In genomic region chr1:111503585-111504060, GRCh38 we compare ENCODE assay signal across 14 cellular contexts. TPM values are rescaled to one million over a fixed set of nuclear protein-coding genes. Genes with fewer than 3 reads are reported as not detected.
DNase-seq lines count a peak whose midpoint lies in the region; ATAC-seq and TF ChIP-seq lines count a peak whose summit lies in the region.
"Had no signal": no experiment of that assay in that cellular context is flagged by ENCODE, and none has a peak within 500 bp of the region (broad histone marks: within the 10 kb centered on the region; RNA-seq: fewer than 3 reads in every experiment).

TSS of gene ADORA3 (minus strand) at chr1:111503633. CDS start at chr1:111503354, 279 bp downstream.
TSS of gene TMIGD3 (minus strand) at chr1:111503633. CDS start at chr1:111503354, 279 bp downstream.

- no peaks in the 10 kb centered on the region for H3K9me2 ChIP-seq in Karpas-422 (replicated peaks; ENCODE audit: insufficient read depth, low read length)

- H3K4me2 ChIP-seq in Karpas-422 (ENCODE audit: low read depth, low read length, poor library complexity, severe bottlenecking) (peak within 1 kb of the TSS; percentile 17), neuronal stem cell (ENCODE audit: insufficient read depth, low read length, poor library complexity, severe bottlenecking) (no peak within 1 kb of the TSS)

- H2AK5ac ChIP-seq in neuronal stem cell (ENCODE audit: low read depth, low read length): no peak within 1 kb of the TSS

- no peak within 1 kb of the TSS for H2BK12ac ChIP-seq in neuronal stem cell (ENCODE audit: low read length)

- peaks cover 0 to under 1% (median 0%) of the 10 kb centered on the region in 3 donors for H3K36me3 Mint-ChIP-seq in CD8-positive, alpha-beta memory T cell
- no peaks in the 10 kb centered on the region for H3K36me3 Mint-ChIP-seq in activated naive CD8-positive, alpha-beta T cell treated with anti-CD3 and anti-CD28 coated beads, Interleukin-2, amount 50 U/mL, for 24 hours (ENCODE audit: low read depth)
- H3K36me3 Mint-ChIP-seq: type B pancreatic cell had no signal

- no peak within 1 kb of the TSS for H2BK15ac ChIP-seq in neuronal stem cell (ENCODE audit: low read length)

- no peak within 1 kb of the TSS for H4K8ac ChIP-seq in neuronal stem cell (ENCODE audit: low read depth, low read length)

- no peaks in the 10 kb centered on the region for H3K9me3 ChIP-seq in CD8-positive, alpha-beta memory T cell (ENCODE audit: low read length)
- H3K9me3 ChIP-seq in Karpas-422 (ENCODE audit: low read length) (no peaks in the 10 kb centered on the region), neuronal stem cell (replicated peaks in 1 of 2; ENCODE audit: control insufficient read depth in 2 of 2, insufficient read depth in 1 of 2, low read depth in 1 of 2, low read length in 2 of 2) (no peaks in the 10 kb centered on the region), colonic mucosa (no peaks in the 10 kb centered on the region)

- CTCF ChIA-PET in CD8-positive, alpha-beta memory T cell (lab: Charles Lee): interaction anchor here (0.7 to 1.9 kb wide), 4 partner anchors 17 to 266 kb away, joined by 3 to 7 read pairs (median 4); no protein-coding TSS in a partner anchor

- WGBS in neuronal stem cell (ENCODE audit: extremely low coverage in 2 of 2, insufficient read length in 2 of 2, insufficient replicate concordance in 1 of 2), 2 donors: no CpG with 5 or more reads among the region's 4 CpGs

- H2AFZ ChIP-seq in Karpas-422 (ENCODE audit: low read length): peak within 1 kb of the TSS; percentile 73; the same call in 1 of the 2 replicates
- no peak within 1 kb of the TSS for H2AFZ ChIP-seq in neuronal stem cell (ENCODE audit: low read length)

- H3K27ac ChIP-seq in CD8-positive, alpha-beta memory T cell (ENCODE audit: low read depth, low read length): no peak within 1 kb of the TSS
- H3K27ac ChIP-seq in Karpas-422 (ENCODE audit: low read length) (0 out of 2 replicates have a peak within 1 kb of the TSS, but pooled peaks have one; percentile 27), neuronal stem cell (replicated peaks; ENCODE audit: low read length) (no peak within 1 kb of the TSS), colonic mucosa (no peak within 1 kb of the TSS)

- POLR2A ChIA-PET in CD8-positive, alpha-beta memory T cell (lab: Charles Lee): no interaction called here

- peak within 1 kb of the TSS; percentile 77 for H3K23ac ChIP-seq in neuronal stem cell (ENCODE audit: low read depth, low read length, poor library complexity)

- no peaks in the 10 kb centered on the region for H3K79me1 ChIP-seq in neuronal stem cell (ENCODE audit: low read depth, low read length)

- H3K27me3 ChIP-seq in CD8-positive, alpha-beta memory T cell (ENCODE audit: insufficient read depth, low read length, poor library complexity, severe bottlenecking): no peaks in the 10 kb centered on the region
- no peaks in the 10 kb centered on the region for H3K27me3 ChIP-seq in Karpas-422 (ENCODE audit: low read length)
- peaks cover 0 to 2% (median 2%) of the 10 kb centered on the region in 3 experiments for H3K27me3 ChIP-seq in neuronal stem cell (ENCODE audit: control insufficient read depth in 3 of 3, insufficient read depth in 3 of 3, low read depth in 1 of 3, low read length in 3 of 3)
- H3K27me3 ChIP-seq in colonic mucosa: no peaks in the 10 kb centered on the region

- H2BK120ac ChIP-seq in neuronal stem cell (ENCODE audit: low read depth, low read length): no peak within 1 kb of the TSS

- peak within 1 kb of the TSS in 6 of 7 donors; percentile 2 to 84 (median 23) for H3K4me3 Mint-ChIP-seq in CD8-positive, alpha-beta memory T cell
- no peak within 1 kb of the TSS for H3K4me3 Mint-ChIP-seq in activated naive CD8-positive, alpha-beta T cell treated with anti-CD3 and anti-CD28 coated beads, Interleukin-2, amount 50 U/mL, for 24 hours
- H3K4me3 Mint-ChIP-seq: type B pancreatic cell had no signal

- no peaks in the 10 kb centered on the region for H4K20me1 ChIP-seq in Karpas-422 (ENCODE audit: insufficient read depth, low read depth, low read length)

- no peak for DNase-seq in CD8-positive, alpha-beta memory T cell
- DNase-seq in Karpas-422 (peak; percentile 75), neuronal stem cell (ENCODE audit: low spot score) (no peak), colonic mucosa (no peak), glomerular visceral epithelial cell (ENCODE audit: extremely low spot score) (no peak), sciatic nerve (ENCODE audit: low spot score) (no peak)
- DNase-seq in activated naive CD8-positive, alpha-beta T cell treated with anti-CD3 and anti-CD28 coated beads, Interleukin-2, amount 50 U/mL, for 24 hours: no peak
- no peak for DNase-seq in effector CD4-positive, alpha-beta T cell
- DNase-seq: activated gamma-delta T cell treated with Interleukin-2 at 50 U/mL for 16 hours, left cardiac atrium, NCI-H1694 had no signal

- no peaks in the 10 kb centered on the region for H3K27me3 Mint-ChIP-seq in CD8-positive, alpha-beta memory T cell
- no peaks in the 10 kb centered on the region for H3K27me3 Mint-ChIP-seq in activated naive CD8-positive, alpha-beta T cell treated with anti-CD3 and anti-CD28 coated beads, Interleukin-2, amount 50 U/mL, for 24 hours

- H3K9me3 Mint-ChIP-seq in CD8-positive, alpha-beta memory T cell: no peaks in the 10 kb centered on the region
- peaks cover under 1% of the 10 kb centered on the region for H3K9me3 Mint-ChIP-seq in activated naive CD8-positive, alpha-beta T cell treated with anti-CD3 and anti-CD28 coated beads, Interleukin-2, amount 50 U/mL, for 24 hours
- H3K9me3 Mint-ChIP-seq: type B pancreatic cell had no signal

- H3K4me1 Mint-ChIP-seq in CD8-positive, alpha-beta memory T cell: peaks cover 57 to 70% (median 68%) of the 10 kb centered on the region in 3 donors
- H3K4me1 Mint-ChIP-seq in activated naive CD8-positive, alpha-beta T cell treated with anti-CD3 and anti-CD28 coated beads, Interleukin-2, amount 50 U/mL, for 24 hours: peaks cover 55% of the 10 kb centered on the region

- H3K4me1 ChIP-seq in CD8-positive, alpha-beta memory T cell (ENCODE audit: insufficient read depth, low read length): peaks cover 59% of the 10 kb centered on the region
- H3K4me1 ChIP-seq in Karpas-422 (ENCODE audit: low read length): peaks cover 54% of the 10 kb centered on the region
- peaks cover 3 to 12% of the 10 kb centered on the region in 2 donors for H3K4me1 ChIP-seq in neuronal stem cell (ENCODE audit: control insufficient read depth in 2 of 2, insufficient read depth in 1 of 2, low read depth in 1 of 2, low read length in 2 of 2)
- peaks cover 10% of the 10 kb centered on the region for H3K4me1 ChIP-seq in colonic mucosa

- H2BK5ac ChIP-seq in neuronal stem cell (ENCODE audit: low read length): no peak within 1 kb of the TSS

- H4K91ac ChIP-seq in neuronal stem cell (ENCODE audit: low read depth, low read length, poor library complexity): peak within 1 kb of the TSS; percentile 58

- TF ChIP-seq CTCF in colonic mucosa (IDR thresholded peaks at IDR 0.05): no peak

- H3K4me3 ChIP-seq in CD8-positive, alpha-beta memory T cell (ENCODE audit: low read length): no peak within 1 kb of the TSS
- H3K4me3 ChIP-seq in Karpas-422 (ENCODE audit: low read length) (no peak within 1 kb of the TSS), neuronal stem cell (ENCODE audit: low read length in 2 of 2) (no peak within 1 kb of the TSS), colonic mucosa (no peak within 1 kb of the TSS)

- H3K36me3 ChIP-seq in CD8-positive, alpha-beta memory T cell (ENCODE audit: insufficient read depth, low read length): no peaks in the 10 kb centered on the region
- H3K36me3 ChIP-seq in Karpas-422 (ENCODE audit: insufficient read depth, low read length): no peaks in the 10 kb centered on the region
- no peaks in the 10 kb centered on the region for H3K36me3 ChIP-seq in neuronal stem cell (replicated peaks in 1 of 2; ENCODE audit: control insufficient read depth in 2 of 2, insufficient read depth in 2 of 2, low read length in 2 of 2)
- H3K36me3 ChIP-seq in colonic mucosa: no peaks in the 10 kb centered on the region

- no peak within 1 kb of the TSS for H3K18ac ChIP-seq in neuronal stem cell (ENCODE audit: low read length)

- ATAC-seq in activated naive CD8-positive, alpha-beta T cell treated with anti-CD3 and anti-CD28 coated beads, Interleukin-2, amount 50 U/mL, for 24 hours: no peak
- ATAC-seq in sciatic nerve: no peak
- ATAC-seq: left cardiac atrium had no signal

- peak within 1 kb of the TSS; percentile 31 for H3K14ac ChIP-seq in neuronal stem cell (ENCODE audit: low read length)

- intact Hi-C loops in colonic mucosa (cut with DNase I) (no loop called here), sciatic nerve (cut with DNase I) (loop anchor here (10.0 kb wide), 1 partner anchor 241 kb away; no protein-coding TSS in a partner anchor)

- H3K4ac ChIP-seq in neuronal stem cell (ENCODE audit: low read length): no peak within 1 kb of the TSS

- H3K79me2 ChIP-seq in Karpas-422 (ENCODE audit: low read length): no peaks in the 10 kb centered on the region

- H3K27ac Mint-ChIP-seq in CD8-positive, alpha-beta memory T cell: peak within 1 kb of the TSS; percentile 8 to 88 (median 67)
- H3K27ac Mint-ChIP-seq in activated naive CD8-positive, alpha-beta T cell treated with anti-CD3 and anti-CD28 coated beads, Interleukin-2, amount 50 U/mL, for 24 hours: peak within 1 kb of the TSS; percentile 5
- H3K27ac Mint-ChIP-seq: type B pancreatic cell had no signal

- H3K9ac ChIP-seq in Karpas-422 (ENCODE audit: low read length) (peak within 1 kb of the TSS; percentile 4; the same call in 1 of the 2 replicates), neuronal stem cell (ENCODE audit: low read depth, low read length, poor library complexity) (no peak within 1 kb of the TSS), colonic mucosa (ENCODE audit: low read depth in 2 of 2, low read length in 2 of 2) (peak within 1 kb of the TSS in 1 of 2 donors; percentile 7)

RNA-seq across cellular contexts. Expression of gene ADORA3, which starts in this region (rescaled TPM):
- total RNA-seq in CD8-positive, alpha-beta memory T cell: under 1 TPM; 0.39 to 0.51 TPM
- not detected for polyA plus RNA-seq in CD8-positive, alpha-beta memory T cell
- not detected in 2 replicates for total RNA-seq in Karpas-422 (2014; rRNA removed; shearing (Covaris generic); ENCODE audit: low replicate concordance)
- not detected for polyA plus RNA-seq in neuronal stem cell (2013, experiment 1 of 2)
- polyA plus RNA-seq in neuronal stem cell (2013, experiment 2 of 2): not detected
- total RNA-seq in colonic mucosa: 1 to 10 TPM; 1.2 to 1.3 TPM
- 3.8 TPM for total RNA-seq in sciatic nerve
- total RNA-seq: epithelial cell of proximal tubule, SK-MEL-5 had no signal

RNA-seq across cellular contexts. Expression of gene TMIGD3, which starts in this region (rescaled TPM):
- under 1 TPM in 1 of 2 experiments, not detected in 1; 0.26 TPM for total RNA-seq in CD8-positive, alpha-beta memory T cell
- not detected for polyA plus RNA-seq in CD8-positive, alpha-beta memory T cell
- not detected in 2 replicates for total RNA-seq in Karpas-422 (2014; rRNA removed; shearing (Covaris generic); ENCODE audit: low replicate concordance)
- polyA plus RNA-seq in neuronal stem cell (2013, experiment 1 of 2): not detected
- not detected for polyA plus RNA-seq in neuronal stem cell (2013, experiment 2 of 2)
- total RNA-seq in colonic mucosa (1 to 10 TPM in 1 of 2 donors, under 1 TPM in 1; 0.42 to 1.1 TPM), sciatic nerve (1.2 TPM)
- total RNA-seq: epithelial cell of proximal tubule had no signal

Comparison
In these comparisons a context has a peak if more than half of its experiments do, and no peak if none do; other contexts are left out.
1. Peak in DNase-seq, H3K27ac ChIP-seq, H3K9ac ChIP-seq and H3K4me2 ChIP-seq in Karpas-422; RNA of the genes that start here not detected or under 1 TPM.